In the genomic region with DNA sequence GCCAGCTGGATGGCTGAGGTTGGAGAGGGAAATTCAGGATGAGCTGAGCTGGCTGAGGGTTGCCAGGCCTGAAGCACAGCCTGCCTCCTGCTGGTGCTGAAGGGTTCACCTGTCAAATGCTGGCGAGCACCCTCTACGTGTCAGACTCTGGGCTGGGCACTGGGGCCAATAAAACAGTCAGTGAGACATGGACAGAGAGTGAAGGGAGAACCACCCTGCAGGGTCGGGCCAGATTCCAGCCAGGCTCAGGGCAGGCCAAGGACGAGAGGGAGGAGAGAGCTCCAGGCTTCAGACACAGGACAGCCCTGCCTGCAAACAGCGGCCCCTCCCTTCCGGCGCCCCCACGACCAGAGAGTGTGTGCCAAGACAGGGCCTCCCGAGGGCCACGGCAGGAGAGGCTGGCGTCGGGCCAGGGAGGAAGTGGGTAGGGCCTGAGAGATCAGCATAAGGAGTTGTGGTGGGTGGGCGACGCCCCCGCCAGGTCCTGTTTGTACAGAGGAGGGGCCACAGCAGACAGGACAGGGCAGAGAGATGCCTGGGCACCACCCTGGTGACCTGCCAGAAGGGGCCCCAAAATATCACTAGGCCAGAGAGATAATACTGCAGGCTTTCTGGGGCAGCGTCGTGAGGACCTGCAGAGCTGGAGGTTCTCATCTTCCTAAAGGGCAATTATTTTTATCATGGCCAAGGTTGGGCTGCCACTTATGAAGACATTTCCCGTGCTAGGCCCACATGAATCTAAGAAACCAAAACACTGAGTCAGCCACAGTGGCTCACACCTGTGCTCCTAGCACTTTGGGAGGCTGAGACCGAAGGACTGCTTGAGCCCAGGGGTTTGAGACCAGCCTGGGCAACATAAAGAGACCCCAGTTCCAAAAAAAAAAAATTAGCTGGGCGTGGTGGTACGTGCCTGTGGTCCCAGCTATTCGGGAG, we compare ENCODE assay signal across 8 cellular contexts.
DNase-seq lines count a peak whose midpoint lies in the region; ATAC-seq and TF ChIP-seq lines count a peak whose summit lies in the region.

No MANE protein-coding gene starts in this region.

- H3K4me3 ChIP-seq in Karpas-422 (ENCODE audit: low read length) (no peak overlapping the region), duodenal mucosa (ENCODE audit: low read depth in 1 of 2, low read length in 2 of 2) (peak overlapping the region in 1 of 2 donors; percentile 10)

- H2AFZ ChIP-seq in Karpas-422 (ENCODE audit: low read length) = peak overlapping the region; percentile 21; the same call in 1 of the 2 replicates

- intact Hi-C loops in CD4-positive, alpha-beta T cell (cut with DNase I, micrococcal nuclease) = loop anchor here (2.0 to 5.0 kb wide), 3 partner anchors 31 to 190 kb away; partner anchors contain the start of gene GPR68 (in 1 of the 2)
- intact Hi-C loops in sciatic nerve (cut with DNase I) = no loop called here

- H3K27ac ChIP-seq in CD4-positive, alpha-beta T cell (ENCODE audit: low read depth, low read length) = peak overlapping the region; percentile 89
- H3K27ac ChIP-seq in Karpas-422 (ENCODE audit: low read length) (peak overlapping the region; percentile 34), duodenal mucosa (ENCODE audit: low read depth, low read length) (peak overlapping the region; percentile 37)

- H3K9me3 Mint-ChIP-seq in CD4-positive, alpha-beta T cell = no peaks in the 10 kb centered on the region

- no peaks in the 10 kb centered on the region for H4K20me1 ChIP-seq in Karpas-422 (ENCODE audit: insufficient read depth, low read depth, low read length)

- POLR2A ChIA-PET in CD4-positive, alpha-beta T cell (lab: Charles Lee) = interaction anchor here (0.6 to 4.1 kb wide), 16 partner anchors 9 to 554 kb away, joined by 3 to 46 read pairs (median 4); partner anchors contain the start of genes CCDC88C, GPR68, PPP4R3A and RPS6KA5

- H3K27ac Mint-ChIP-seq in CD4-positive, alpha-beta T cell = peak overlapping the region; percentile 97

- peaks cover 85% of the 10 kb centered on the region for H3K36me3 Mint-ChIP-seq in CD4-positive, alpha-beta T cell (ENCODE audit: low read depth)

- DNase-seq in CD4-positive, alpha-beta T cell = peak; percentile 56 to 92 (median 84)
- DNase-seq in Karpas-422 (peak; percentile 76), sciatic nerve (ENCODE audit: low spot score) (no peak), GM19238 (ENCODE audit: insufficient read length, low spot score) (no peak)
- peak; percentile 36 to 65 for DNase-seq in activated CD4-positive, alpha-beta T cell treated with anti-CD3 and anti-CD28 coated beads, Interleukin-2, amount 50 U/mL, for 24 hours (ENCODE audit: low read depth in 1 of 2, low spot score in 1 of 2)

- ATAC-seq in CD4-positive, alpha-beta T cell (ENCODE audit: poor library complexity) = peak; percentile 52
- ATAC-seq in sciatic nerve = peak; percentile 59
- ATAC-seq in HG03469 (IDR thresholded peaks at IDR 0.05; ENCODE audit: unreplicated experiment) = no peak
- no peak for ATAC-seq in HG02973 (IDR thresholded peaks at IDR 0.05; ENCODE audit: unreplicated experiment)

- no peaks in the 10 kb centered on the region for H3K9me2 ChIP-seq in Karpas-422 (replicated peaks; ENCODE audit: insufficient read depth, low read length)

- H3K4me3 Mint-ChIP-seq in CD4-positive, alpha-beta T cell = peak overlapping the region; percentile 85

- H3K79me2 ChIP-seq in Karpas-422 (ENCODE audit: low read length) = peaks cover 3% of the 10 kb centered on the region; the same call in 1 of the 2 replicates

- H3K4me2 ChIP-seq in Karpas-422 (ENCODE audit: low read depth, low read length, poor library complexity, severe bottlenecking) = peak overlapping the region; percentile 7

- peak overlapping the region; percentile 44 for H3K9ac ChIP-seq in Karpas-422 (ENCODE audit: low read length)
- peak overlapping the region in 1 of 2 donors; percentile 2 for H3K9ac ChIP-seq in duodenal mucosa (ENCODE audit: low read depth in 1 of 2, low read length in 2 of 2)

- H3K9me3 ChIP-seq in CD4-positive, alpha-beta T cell (ENCODE audit: control insufficient read depth, low read length) = no peaks in the 10 kb centered on the region
- H3K9me3 ChIP-seq in Karpas-422 (ENCODE audit: low read length) (no peaks in the 10 kb centered on the region), duodenal mucosa (ENCODE audit: control insufficient read depth in 1 of 2, low read length in 2 of 2) (no peaks in the 10 kb centered on the region)

- H3K4me1 ChIP-seq in Karpas-422 (ENCODE audit: low read length) (peaks cover 46% of the 10 kb centered on the region), duodenal mucosa (ENCODE audit: control insufficient read depth in 1 of 2, insufficient read depth in 2 of 2, low read length in 2 of 2) (peaks cover 18 to 21% of the 10 kb centered on the region in 2 donors)

- H3K27me3 Mint-ChIP-seq in CD4-positive, alpha-beta T cell = no peaks in the 10 kb centered on the region

- CTCF ChIA-PET in CD4-positive, alpha-beta T cell (lab: Charles Lee) = interaction anchor here (1.0 to 1.8 kb wide), 6 partner anchors 72 to 158 kb away, joined by 3 to 4 read pairs (median 3); partner anchors contain the start of gene CCDC88C

- H3K36me3 ChIP-seq in Karpas-422 (ENCODE audit: insufficient read depth, low read length) = peaks cover 18% of the 10 kb centered on the region; the same call in 1 of the 2 replicates
- peaks cover 3 to 59% of the 10 kb centered on the region in 2 donors for H3K36me3 ChIP-seq in duodenal mucosa (ENCODE audit: control insufficient read depth in 1 of 2, insufficient read depth in 2 of 2, low read length in 2 of 2)

- H3K4me1 Mint-ChIP-seq in CD4-positive, alpha-beta T cell (ENCODE audit: low read depth) = peaks cover 77% of the 10 kb centered on the region

- no peaks in the 10 kb centered on the region for H3K27me3 ChIP-seq in CD4-positive, alpha-beta T cell (ENCODE audit: control insufficient read depth, insufficient read depth, low read length)
- H3K27me3 ChIP-seq in Karpas-422 (ENCODE audit: low read length) (no peaks in the 10 kb centered on the region), duodenal mucosa (ENCODE audit: control insufficient read depth in 1 of 2, insufficient read depth in 2 of 2, low read length in 2 of 2) (no peaks in the 10 kb centered on the region)

- TF ChIP-seq CTCF in CD4-positive, alpha-beta T cell (IDR thresholded peaks at IDR 0.05) = peak; percentile 36

Comparison
In these comparisons a context has a peak if more than half of its experiments do, and no peak if none do; other contexts are left out.
1. ATAC-seq: peak in CD4-positive, alpha-beta T cell (single experiment) and sciatic nerve (single experiment); none in HG03469 (single experiment) and HG02973 (single experiment).
2. DNase-seq: peak in CD4-positive, alpha-beta T cell (10 of 10), Karpas-422 (single experiment) and activated CD4-positive, alpha-beta T cell treated with anti-CD3 and anti-CD28 coated beads, Interleukin-2, amount 50 U/mL, for 24 hours (2 of 2); none in sciatic nerve (single experiment) and GM19238 (single experiment).
3. H3K27ac ChIP-seq: peak in every context shown above with its lines; median percentile 89 in CD4-positive, alpha-beta T cell; 37 in duodenal mucosa; 34 in Karpas-422.